ENCODE assay signal across 8 cellular contexts in genomic region chr16:64130140-64130539, GRCh38.
"Had no signal": no experiment of that assay in that cellular context is flagged by ENCODE, and none has a peak within 500 bp of the region (broad histone marks: within the 10 kb centered on the region; RNA-seq: fewer than 3 reads in every experiment).

No MANE protein-coding gene starts in this region.

- H2AFZ ChIP-seq: GM23248 had no signal

- H3K9ac ChIP-seq: GM23248 had no signal

- H3K4me1 ChIP-seq: HAP-1 had no signal

- ATAC-seq: HCT116 had no signal

- H3K4me3 ChIP-seq: GM23248, HAP-1 had no signal

- FAIRE-seq: HTR-8/SVneo had no signal

- H3K36me3 ChIP-seq: HAP-1 had no signal

- H3K27ac ChIP-seq: GM23248 had no signal

- DNase-seq: GM23248, GOT3, H7, HFFc6, KG1 had no signal

- H3K9me3 ChIP-seq: HAP-1 had no signal
